Comparison of ENCODE assay signal across 8 cellular contexts in the genomic region with DNA sequence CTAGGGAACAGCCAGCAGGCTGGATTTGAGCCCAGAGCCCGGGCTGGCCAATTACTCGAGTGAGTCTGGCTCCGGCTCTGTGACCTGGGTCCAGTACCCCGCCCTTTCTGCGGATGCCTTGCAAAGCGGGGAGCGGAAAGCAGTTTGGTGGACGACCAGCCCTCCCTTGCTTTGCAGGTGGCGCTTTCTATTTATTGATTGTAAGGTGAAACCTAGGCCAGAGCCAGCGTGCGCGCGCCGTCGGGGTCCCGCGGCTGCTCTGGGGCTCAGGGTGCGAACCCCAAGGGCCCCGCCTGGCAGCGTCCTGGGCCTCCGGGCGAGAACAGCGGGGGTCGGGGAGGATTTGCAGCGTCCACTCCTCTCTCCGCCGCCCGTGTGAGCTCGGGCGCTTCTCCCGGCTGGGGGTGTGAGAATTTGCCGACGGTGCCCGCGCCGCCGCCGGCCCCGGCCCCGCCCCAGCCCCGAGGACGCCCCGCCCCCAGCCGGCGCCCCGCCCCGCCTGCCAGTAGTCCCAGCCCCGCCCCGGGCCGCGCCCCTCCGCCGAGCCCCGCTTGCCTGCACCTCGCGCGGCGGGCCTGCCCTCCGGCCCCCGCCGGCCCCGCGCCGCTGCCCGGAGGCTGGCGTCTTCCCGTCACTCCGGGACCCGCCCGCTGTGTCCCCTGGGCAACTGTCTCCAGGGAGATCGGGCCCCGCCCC. TPM values are rescaled to one million over a fixed set of nuclear protein-coding genes. Genes with fewer than 3 reads are reported as not detected.
DNase-seq lines count a peak whose midpoint lies in the region; ATAC-seq and TF ChIP-seq lines count a peak whose summit lies in the region.

No MANE protein-coding gene starts in this region.

- H3K4me3 ChIP-seq in ACC112 (ENCODE audit: low read depth, low read length) (peak overlapping the region; percentile 78), OCI-LY7 (ENCODE audit: low read depth, low read length, poor library complexity, severe bottlenecking) (peak overlapping the region; percentile 66)

- no peaks in the 10 kb centered on the region for H4K20me1 ChIP-seq in OCI-LY7 (ENCODE audit: insufficient read depth, low read length)

- DNase-seq in OCI-LY7 (ENCODE audit: low spot score) (peak; percentile 85), fibroblast of peridontal ligament (ENCODE audit: extremely low read depth) (peak; percentile 43)
- peak; percentile 71 for DNase-seq in activated T-helper 1 cell treated with anti-CD3 and anti-CD28 coated beads, Interleukin-12 subunit alpha, Interleukin-12 subunit beta, Interleukin-2, Interleukin-4 antibody, amounts not matched to agents 30 ng/mL and 10 ng/mL and 1 ng/mL, durations not matched to agents 14 hours and 24 hours and 36 hours (ENCODE audit: low spot score)
- DNase-seq in natural killer cell treated with Interleukin-12 subunit alpha and Interleukin-12 subunit beta and Interleukin-15 and Interleukin-18, amount 100 ng/mL, for 72 hours (ENCODE audit: low spot score), result peak; percentile 89
- DNase-seq in stimulated activated naive CD4-positive, alpha-beta T cell (lab: John Stamatoyannopoulos, UW), result peak; percentile 60 to 87 (median 83)

- in situ Hi-C loops in GM18951 (cut with MboI; ENCODE audit: low sequenced_read_pairs, unreplicated experiment), result no loop called here

- no peaks in the 10 kb centered on the region for H3K9me3 Mint-ChIP-seq in activated T-helper 1 cell treated with anti-CD3 and anti-CD28 coated beads, Interleukin-12 subunit alpha, Interleukin-12 subunit beta, Interleukin-2, Interleukin-4 antibody, amounts not matched to agents 30 ng/mL and 10 ng/mL and 1 ng/mL, durations not matched to agents 14 hours and 24 hours and 36 hours
- H3K9me3 Mint-ChIP-seq in natural killer cell treated with Interleukin-12 subunit alpha and Interleukin-12 subunit beta and Interleukin-15 and Interleukin-18, amount 100 ng/mL, for 72 hours, result no peaks in the 10 kb centered on the region

- no peaks in the 10 kb centered on the region for H3K9me3 ChIP-seq in OCI-LY7 (ENCODE audit: low read length)

- ATAC-seq in HG03196 (IDR thresholded peaks at IDR 0.05; ENCODE audit: unreplicated experiment), result peak; percentile 49
- peak; percentile 89 to 91 for ATAC-seq in natural killer cell treated with Interleukin-12 subunit alpha and Interleukin-12 subunit beta and Interleukin-15 and Interleukin-18, amount 100 ng/mL, for 72 hours

- H3K4me3 Mint-ChIP-seq in activated T-helper 1 cell treated with anti-CD3 and anti-CD28 coated beads, Interleukin-12 subunit alpha, Interleukin-12 subunit beta, Interleukin-2, Interleukin-4 antibody, amounts not matched to agents 30 ng/mL and 10 ng/mL and 1 ng/mL, durations not matched to agents 14 hours and 24 hours and 36 hours, result peak overlapping the region; percentile 75
- peak overlapping the region; percentile 75 for H3K4me3 Mint-ChIP-seq in natural killer cell treated with Interleukin-12 subunit alpha and Interleukin-12 subunit beta and Interleukin-15 and Interleukin-18, amount 100 ng/mL, for 72 hours

- no peaks in the 10 kb centered on the region for H3K9me2 ChIP-seq in OCI-LY7 (ENCODE audit: insufficient read depth, low read length)

- H3K36me3 Mint-ChIP-seq in activated T-helper 1 cell treated with anti-CD3 and anti-CD28 coated beads, Interleukin-12 subunit alpha, Interleukin-12 subunit beta, Interleukin-2, Interleukin-4 antibody, amounts not matched to agents 30 ng/mL and 10 ng/mL and 1 ng/mL, durations not matched to agents 14 hours and 24 hours and 36 hours (ENCODE audit: low read depth), result peaks cover 25% of the 10 kb centered on the region
- peaks cover 6% of the 10 kb centered on the region for H3K36me3 Mint-ChIP-seq in natural killer cell treated with Interleukin-12 subunit alpha and Interleukin-12 subunit beta and Interleukin-15 and Interleukin-18, amount 100 ng/mL, for 72 hours

- no peaks in the 10 kb centered on the region for H3K27me3 ChIP-seq in ACC112 (ENCODE audit: insufficient read depth, low read length)

- no peaks in the 10 kb centered on the region for H3K36me3 ChIP-seq in ACC112 (ENCODE audit: insufficient read depth, low read length)
- H3K36me3 ChIP-seq in OCI-LY7 (ENCODE audit: insufficient read depth, low read length), result no peaks in the 10 kb centered on the region

- peak; percentile 35 for TF ChIP-seq POLR2A in GM18951 (IDR thresholded peaks at IDR 0.05; ENCODE audit: extremely low read depth, insufficient read depth, insufficient read length)

- TF ChIP-seq CTCF in OCI-LY7 (conservative IDR thresholded peaks at IDR 0.05; ENCODE audit: low read length), result no peak

- intact Hi-C loops in OCI-LY7 (cut with micrococcal nuclease; ENCODE audit: unreplicated experiment), result no loop called here
- intact Hi-C loops in activated T-helper 1 cell treated with anti-CD3 and anti-CD28 coated beads, Interleukin-12 subunit alpha, Interleukin-12 subunit beta, Interleukin-2, Interleukin-4 antibody, amounts not matched to agents 30 ng/mL and 10 ng/mL and 1 ng/mL, durations not matched to agents 14 hours and 24 hours and 36 hours (cut with micrococcal nuclease), result loop anchor here (1.0 kb wide), 3 partner anchors 28 to 101 kb away; partner anchors contain the start of gene TMEM201

- H2AFZ ChIP-seq in ACC112 (ENCODE audit: low read length, unreplicated experiment) (peak overlapping the region; percentile 61), OCI-LY7 (ENCODE audit: low read length) (peak overlapping the region; percentile 38; the same call in 1 of the 2 replicates)

- BruUV-seq in OCI-LY7 (replicated peaks; lab: Mats Ljungman, UMichigan), result no TSS peak

- CTCF ChIA-PET in OCI-LY7 (lab: Charles Lee; ENCODE audit: unreplicated experiment), result no interaction called here

- H3K79me2 ChIP-seq in ACC112 (ENCODE audit: control insufficient read depth, insufficient read depth, low read length, unreplicated experiment) (no peaks in the 10 kb centered on the region), OCI-LY7 (ENCODE audit: insufficient read depth, low read depth, low read length) (no peaks in the 10 kb centered on the region)

- POLR2A ChIA-PET in OCI-LY7 (lab: Charles Lee), result interaction anchor here (1.2 to 1.4 kb wide), 2 partner anchors 10 to 14 kb away, joined by 3 to 4 read pairs; no protein-coding TSS in a partner anchor

- H3K27ac ChIP-seq in ACC112 (ENCODE audit: low read depth, low read length) (no peak overlapping the region), OCI-LY7 (ENCODE audit: low read depth, low read length, poor library complexity, severe bottlenecking) (no peak overlapping the region)

- peaks cover 59% of the 10 kb centered on the region for H3K4me1 Mint-ChIP-seq in activated T-helper 1 cell treated with anti-CD3 and anti-CD28 coated beads, Interleukin-12 subunit alpha, Interleukin-12 subunit beta, Interleukin-2, Interleukin-4 antibody, amounts not matched to agents 30 ng/mL and 10 ng/mL and 1 ng/mL, durations not matched to agents 14 hours and 24 hours and 36 hours (ENCODE audit: low read depth)
- H3K4me1 Mint-ChIP-seq in natural killer cell treated with Interleukin-12 subunit alpha and Interleukin-12 subunit beta and Interleukin-15 and Interleukin-18, amount 100 ng/mL, for 72 hours (ENCODE audit: low read depth in 2 of 2), result peaks cover 47 to 53% of the 10 kb centered on the region in 2 donors

- H3K4me1 ChIP-seq in ACC112 (ENCODE audit: control insufficient read depth, insufficient read depth, low read length, unreplicated experiment), result peaks cover 24% of the 10 kb centered on the region
- peaks cover 29% of the 10 kb centered on the region for H3K4me1 ChIP-seq in OCI-LY7 (ENCODE audit: insufficient read depth, low read length, poor library complexity, severe bottlenecking)

- peak overlapping the region; percentile 70 for H3K27ac Mint-ChIP-seq in activated T-helper 1 cell treated with anti-CD3 and anti-CD28 coated beads, Interleukin-12 subunit alpha, Interleukin-12 subunit beta, Interleukin-2, Interleukin-4 antibody, amounts not matched to agents 30 ng/mL and 10 ng/mL and 1 ng/mL, durations not matched to agents 14 hours and 24 hours and 36 hours
- peak overlapping the region; percentile 54 to 80 for H3K27ac Mint-ChIP-seq in natural killer cell treated with Interleukin-12 subunit alpha and Interleukin-12 subunit beta and Interleukin-15 and Interleukin-18, amount 100 ng/mL, for 72 hours

- peak overlapping the region; percentile 79 for H3K4me2 ChIP-seq in OCI-LY7 (ENCODE audit: low read length)

- H3K27me3 Mint-ChIP-seq in activated T-helper 1 cell treated with anti-CD3 and anti-CD28 coated beads, Interleukin-12 subunit alpha, Interleukin-12 subunit beta, Interleukin-2, Interleukin-4 antibody, amounts not matched to agents 30 ng/mL and 10 ng/mL and 1 ng/mL, durations not matched to agents 14 hours and 24 hours and 36 hours (ENCODE audit: insufficient read depth), result no peaks in the 10 kb centered on the region
- H3K27me3 Mint-ChIP-seq in natural killer cell treated with Interleukin-12 subunit alpha and Interleukin-12 subunit beta and Interleukin-15 and Interleukin-18, amount 100 ng/mL, for 72 hours, result no peaks in the 10 kb centered on the region

RNA-seq across cellular contexts. Expression of gene PIK3CD, which starts 37.6 kb away (rescaled TPM):
- 7.5 and 13.6 TPM in 2 replicates for total RNA-seq in OCI-LY7 (2014; rRNA removed; shearing (Covaris generic))
- 37.1 and 44.1 TPM in 2 replicates for total RNA-seq in OCI-LY7 (2022)
- 287 and 291 TPM in 2 replicates for total RNA-seq in activated T-helper 1 cell treated with anti-CD3 and anti-CD28 coated beads, Interleukin-12 subunit alpha, Interleukin-12 subunit beta, Interleukin-2, Interleukin-4 antibody, amounts not matched to agents 30 ng/mL and 10 ng/mL and 1 ng/mL, durations not matched to agents 14 hours and 24 hours and 36 hours
- total RNA-seq in natural killer cell treated with Interleukin-12 subunit alpha and Interleukin-12 subunit beta and Interleukin-15 and Interleukin-18, amount 100 ng/mL, for 72 hours, result 100 to 1,000 TPM; 273 to 444 TPM
